Comparison of ENCODE assay signal across 9 cellular contexts in genomic region chr2:111100765-111101162, GRCh38. TPM values are rescaled to one million over a fixed set of nuclear protein-coding genes. Genes with fewer than 3 reads are reported as not detected.
A peak's percentile ranks its signal among the peaks of the same experiment; 100 is the strongest.
DNase-seq lines count a peak whose midpoint lies in the region; ATAC-seq, FAIRE-seq and TF ChIP-seq lines count a peak whose summit lies in the region.
"Had no signal": no experiment of that assay in that cellular context is flagged by ENCODE, and none has a peak within 500 bp of the region (broad histone marks: within the 10 kb centered on the region; RNA-seq: fewer than 3 reads in every experiment).

No MANE protein-coding gene starts in this region.

- H3K4me1 ChIP-seq in keratinocyte (ENCODE audit: control insufficient read depth, extremely low read depth, insufficient read depth, low read length) (no peaks in the 10 kb centered on the region), osteoblast (ENCODE audit: insufficient read depth, low read length) (no peaks in the 10 kb centered on the region)

- H3K79me2 ChIP-seq in keratinocyte (ENCODE audit: control insufficient read depth, insufficient read depth, low read length) (no peaks in the 10 kb centered on the region), osteoblast (ENCODE audit: insufficient read depth, low read length) (no peaks in the 10 kb centered on the region)

- H3K9me3 ChIP-seq in keratinocyte (ENCODE audit: control insufficient read depth, low read depth, low read length) (no peaks in the 10 kb centered on the region), osteoblast (ENCODE audit: low read depth, low read length) (no peaks in the 10 kb centered on the region)

- no peaks in the 10 kb centered on the region for H3K9me1 ChIP-seq in keratinocyte (ENCODE audit: control insufficient read depth, extremely low read depth, insufficient read depth, low read length)

- no peak overlapping the region for H2AFZ ChIP-seq in keratinocyte (ENCODE audit: control insufficient read depth, low read length)
- H2AFZ ChIP-seq in osteoblast (ENCODE audit: low read length) = no peak overlapping the region

- dilution Hi-C loops in keratinocyte (cut with MboI; ENCODE audit: extremely low pct_ligation_motif_present, low sequenced_read_pairs) = no loop called here

- H3K27ac ChIP-seq in keratinocyte (ENCODE audit: control insufficient read depth, insufficient read depth, low read length) = no peak overlapping the region
- H3K27ac ChIP-seq in osteoblast (ENCODE audit: low read depth, low read length) = no peak overlapping the region

- no peaks in the 10 kb centered on the region for H3K36me3 ChIP-seq in keratinocyte (ENCODE audit: control insufficient read depth in 2 of 2, extremely low read depth in 1 of 2, insufficient read depth in 2 of 2, low read length in 2 of 2)
- no peaks in the 10 kb centered on the region for H3K36me3 ChIP-seq in osteoblast (ENCODE audit: insufficient read depth, low read length)

- no peak overlapping the region for H3K4me2 ChIP-seq in keratinocyte (ENCODE audit: control insufficient read depth, extremely low read depth, insufficient read depth, low read depth, low read length)
- H3K4me2 ChIP-seq in osteoblast (ENCODE audit: insufficient read depth, low read length) = no peak overlapping the region

- DNase-seq in NCI-H69 (lab: John Stamatoyannopoulos, UW) (peak; percentile 25), keratinocyte (ENCODE audit: low read depth, low spot score) (no peak), cortex of kidney (lab: John Stamatoyannopoulos, UW) (no peak), NCI-H82 treated with DMSO at 0.1 percent for 48 hours (lab: John Stamatoyannopoulos, UW; ENCODE audit: unreplicated experiment) (no peak), NCI-H2171 (lab: John Stamatoyannopoulos, UW) (no peak), osteoblast (ENCODE audit: insufficient read length, low spot score, missing footprints) (no peak)

- H3K9ac ChIP-seq in keratinocyte (ENCODE audit: control insufficient read depth, extremely low read depth, insufficient read depth, low read length) = no peak overlapping the region

- H4K20me1 ChIP-seq in keratinocyte (ENCODE audit: control insufficient read depth, extremely low read depth, insufficient read depth, low read length) = no peaks in the 10 kb centered on the region
- no peaks in the 10 kb centered on the region for H4K20me1 ChIP-seq in osteoblast (ENCODE audit: insufficient read depth, low read length)

- H3K27me3 ChIP-seq in keratinocyte (ENCODE audit: control insufficient read depth, extremely low read depth, insufficient read depth, low read length) = no peaks in the 10 kb centered on the region
- peaks cover 41% of the 10 kb centered on the region for H3K27me3 ChIP-seq in osteoblast (ENCODE audit: insufficient read depth, low read length)

- TF ChIP-seq CTCF in keratinocyte (optimal IDR thresholded peaks at IDR 0.05 in 1 of 3, IDR thresholded peaks at IDR 0.05 in 1 of 3, conservative IDR thresholded peaks at IDR 0.05 in 1 of 3; ENCODE audit: extremely low read depth in 1 of 3, insufficient read depth in 2 of 3, low read length in 3 of 3) = peak in 2 of 3 experiments; percentile 10 to 29
- no peak for TF ChIP-seq CTCF in osteoblast (IDR thresholded peaks at IDR 0.05; ENCODE audit: extremely low read depth, low read depth, low read length)

- FAIRE-seq in keratinocyte (lab: Jason Lieb, UNC) = peak; percentile 20

- H3K4me3 ChIP-seq in keratinocyte (ENCODE audit: control insufficient read depth in 2 of 3, extremely low read depth in 1 of 3, insufficient read depth in 2 of 3, low read depth in 1 of 3, low read length in 3 of 3) = no peak overlapping the region
- H3K4me3 ChIP-seq in osteoblast (ENCODE audit: insufficient read depth, low read length) = no peak overlapping the region

- ATAC-seq in GM18517 (IDR thresholded peaks at IDR 0.05; ENCODE audit: unreplicated experiment) (peak; percentile 84), GM21825 (IDR thresholded peaks at IDR 0.05; ENCODE audit: unreplicated experiment) (peak; percentile 81)
- ATAC-seq: Panc1 had no signal

RNA-seq across cellular contexts. Expression of gene BCL2L11, which starts 19.9 kb away (rescaled TPM):
- polyA plus RNA-seq in keratinocyte = 1.4 to 1.9 TPM (median 1.6 TPM) in 3 replicates
- 3.5 TPM for polyA plus RNA-seq in keratinocyte (2011; ENCODE audit: low read depth)
- polyA plus RNA-seq in keratinocyte (2011; cell fraction: cytosol; rRNA removed) = 0.70 and 1.5 TPM in 2 replicates
- 2.6 and 2.7 TPM in 2 replicates for polyA plus RNA-seq in keratinocyte (2011; cell fraction: nucleus; rRNA removed)
- polyA plus RNA-seq in keratinocyte (2012; ENCODE audit: low replicate concordance) = 1.7 and 3.7 TPM in 2 replicates
- 0.99 to 2.7 TPM (median 1.8 TPM) in 3 replicates for polyA minus RNA-seq in keratinocyte
- 0.38 TPM for polyA minus RNA-seq in keratinocyte (2011; cell fraction: cytosol; rRNA and poly(A)+ RNA removed)
- 1.9 and 2.1 TPM in 2 replicates for polyA minus RNA-seq in keratinocyte (2011; cell fraction: nucleus; rRNA and poly(A)+ RNA removed)
- total RNA-seq in osteoblast = 8.0 and 11.5 TPM in 2 replicates
